Comparison of ENCODE assay signal across 22 cellular contexts in the genomic region with DNA sequence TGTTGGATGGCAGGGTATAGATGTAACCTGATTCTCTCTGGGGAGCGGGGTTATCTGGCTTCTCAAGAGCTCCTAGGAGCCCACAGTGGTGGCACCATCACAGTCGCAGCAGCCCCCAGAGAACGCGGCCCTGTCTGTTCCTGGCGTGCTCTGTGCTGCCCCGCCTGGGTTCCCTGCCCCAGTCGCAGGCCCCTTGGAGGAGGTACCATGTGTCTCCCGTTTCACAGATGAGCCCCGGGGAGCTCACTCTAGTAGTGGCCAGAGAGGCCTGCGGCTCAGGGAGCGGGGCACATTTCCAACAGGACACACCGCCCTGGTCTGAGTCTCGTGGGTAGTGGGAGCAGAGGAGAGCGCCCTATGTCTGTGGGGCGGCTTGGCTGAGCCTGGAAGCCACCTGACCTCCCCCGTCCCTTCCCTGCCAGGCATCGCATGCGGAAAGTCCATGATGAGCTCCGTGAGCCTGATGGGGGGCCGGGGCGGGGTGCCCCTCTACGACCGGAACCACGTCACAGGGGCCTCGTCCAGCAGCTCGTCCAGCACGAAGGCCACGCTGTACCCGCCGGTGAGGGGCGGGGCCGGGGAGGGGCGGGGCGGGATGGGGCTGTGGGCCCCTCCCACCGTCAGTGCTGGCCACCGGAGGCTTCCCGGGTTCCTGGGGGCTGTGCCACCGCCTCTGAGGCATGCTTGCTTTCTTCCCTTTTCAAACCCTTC. TPM values are rescaled to one million over a fixed set of nuclear protein-coding genes. Genes with fewer than 3 reads are reported as not detected.
DNase-seq lines count a peak whose midpoint lies in the region; ATAC-seq, FAIRE-seq and TF ChIP-seq lines count a peak whose summit lies in the region.
"Had no signal": no experiment of that assay in that cellular context is flagged by ENCODE, and none has a peak within 500 bp of the region (broad histone marks: within the 10 kb centered on the region; RNA-seq: fewer than 3 reads in every experiment).

No MANE protein-coding gene starts in this region.

- no peak for ATAC-seq in activated naive CD4-positive, alpha-beta T cell treated with anti-CD3 and anti-CD28 coated beads, Interleukin-2, amount 50 U/mL, for 72 hours
- ATAC-seq: effector memory CD8-positive, alpha-beta T cell; PC-3 had no signal

- peaks cover 61% of the 10 kb centered on the region for H3K4me1 Mint-ChIP-seq in osteocyte (ENCODE audit: unreplicated experiment)
- H3K4me1 Mint-ChIP-seq in activated T-helper 1 cell treated with anti-CD3 and anti-CD28 coated beads, Interleukin-12 subunit alpha, Interleukin-12 subunit beta, Interleukin-2, Interleukin-4 antibody, amounts not matched to agents 30 ng/mL and 10 ng/mL and 1 ng/mL, durations not matched to agents 14 hours and 24 hours and 36 hours (ENCODE audit: low read depth): peaks cover 6% of the 10 kb centered on the region
- peaks cover 5% of the 10 kb centered on the region for H3K4me1 Mint-ChIP-seq in mesothelial cell of epicardium
- H3K4me1 Mint-ChIP-seq: CD8-positive, alpha-beta memory T cell had no signal

- no peak for FAIRE-seq in HTR-8/SVneo (lab: Jason Lieb, UNC)

- peaks cover 80% of the 10 kb centered on the region for H3K36me3 ChIP-seq in BLaER1
- H3K36me3 ChIP-seq in SK-N-MC (ENCODE audit: insufficient read depth, low read length): peaks cover 21% of the 10 kb centered on the region

- 0 out of 2 replicates have a peak overlapping the region, but pooled peaks have one; percentile 1 for H3K4me3 ChIP-seq in BLaER1
- peak overlapping the region; percentile 58; the same call in 1 of the 2 replicates for H3K4me3 ChIP-seq in SK-N-MC
- no peak overlapping the region for H3K4me3 ChIP-seq in foreskin fibroblast (ENCODE audit: low read depth in 1 of 2, low read length in 2 of 2)

- H3K27ac ChIP-seq in BLaER1 (peak overlapping the region; percentile 77), SK-N-MC (peak overlapping the region; percentile 93)
- H3K27ac ChIP-seq: HL-60 had no signal

- H3K27me3 Mint-ChIP-seq in osteocyte (ENCODE audit: unreplicated experiment): no peaks in the 10 kb centered on the region
- H3K27me3 Mint-ChIP-seq in activated T-helper 1 cell treated with anti-CD3 and anti-CD28 coated beads, Interleukin-12 subunit alpha, Interleukin-12 subunit beta, Interleukin-2, Interleukin-4 antibody, amounts not matched to agents 30 ng/mL and 10 ng/mL and 1 ng/mL, durations not matched to agents 14 hours and 24 hours and 36 hours (ENCODE audit: insufficient read depth): no peaks in the 10 kb centered on the region
- H3K27me3 Mint-ChIP-seq in mesothelial cell of epicardium (ENCODE audit: low read depth): no peaks in the 10 kb centered on the region
- H3K27me3 Mint-ChIP-seq: effector memory CD8-positive, alpha-beta T cell had no signal

- peak overlapping the region; percentile 44 for H3K4me3 Mint-ChIP-seq in osteocyte (ENCODE audit: unreplicated experiment)
- H3K4me3 Mint-ChIP-seq in activated T-helper 1 cell treated with anti-CD3 and anti-CD28 coated beads, Interleukin-12 subunit alpha, Interleukin-12 subunit beta, Interleukin-2, Interleukin-4 antibody, amounts not matched to agents 30 ng/mL and 10 ng/mL and 1 ng/mL, durations not matched to agents 14 hours and 24 hours and 36 hours: no peak overlapping the region
- H3K4me3 Mint-ChIP-seq in mesothelial cell of epicardium: no peak overlapping the region
- H3K4me3 Mint-ChIP-seq: CD8-positive, alpha-beta memory T cell; effector memory CD8-positive, alpha-beta T cell had no signal

- H3K4me1 ChIP-seq in BLaER1: peaks cover 93% of the 10 kb centered on the region

- peaks cover 29% of the 10 kb centered on the region for H3K36me3 Mint-ChIP-seq in osteocyte (ENCODE audit: unreplicated experiment)
- no peaks in the 10 kb centered on the region for H3K36me3 Mint-ChIP-seq in activated T-helper 1 cell treated with anti-CD3 and anti-CD28 coated beads, Interleukin-12 subunit alpha, Interleukin-12 subunit beta, Interleukin-2, Interleukin-4 antibody, amounts not matched to agents 30 ng/mL and 10 ng/mL and 1 ng/mL, durations not matched to agents 14 hours and 24 hours and 36 hours (ENCODE audit: low read depth)
- peaks cover 31% of the 10 kb centered on the region for H3K36me3 Mint-ChIP-seq in mesothelial cell of epicardium
- H3K36me3 Mint-ChIP-seq in activated naive CD4-positive, alpha-beta T cell treated with anti-CD3 and anti-CD28 coated beads, Interleukin-2, amount 50 U/mL, for 72 hours: no peaks in the 10 kb centered on the region
- H3K36me3 Mint-ChIP-seq: CD8-positive, alpha-beta memory T cell had no signal

- H3K9me3 Mint-ChIP-seq in osteocyte (ENCODE audit: unreplicated experiment) (no peaks in the 10 kb centered on the region), mesothelial cell of epicardium (no peaks in the 10 kb centered on the region)
- no peaks in the 10 kb centered on the region for H3K9me3 Mint-ChIP-seq in activated T-helper 1 cell treated with anti-CD3 and anti-CD28 coated beads, Interleukin-12 subunit alpha, Interleukin-12 subunit beta, Interleukin-2, Interleukin-4 antibody, amounts not matched to agents 30 ng/mL and 10 ng/mL and 1 ng/mL, durations not matched to agents 14 hours and 24 hours and 36 hours
- H3K9me3 Mint-ChIP-seq in activated naive CD4-positive, alpha-beta T cell treated with anti-CD3 and anti-CD28 coated beads, Interleukin-2, amount 50 U/mL, for 72 hours: no peaks in the 10 kb centered on the region
- H3K9me3 Mint-ChIP-seq: CD8-positive, alpha-beta memory T cell; effector memory CD8-positive, alpha-beta T cell had no signal

- DNase-seq in SK-N-MC (ENCODE audit: low read depth, low spot score) (no peak), foreskin fibroblast (peak; percentile 26 to 53), osteocyte (ENCODE audit: extremely low spot score, unreplicated experiment) (peak; percentile 82), mesothelial cell of epicardium (ENCODE audit: low spot score in 2 of 2, unreplicated experiment in 2 of 2) (no peak), HTR-8/SVneo (ENCODE audit: insufficient read length, low spot score) (no peak)
- no peak for DNase-seq in activated T-helper 1 cell treated with anti-CD3 and anti-CD28 coated beads, Interleukin-12 subunit alpha, Interleukin-12 subunit beta, Interleukin-2, Interleukin-4 antibody, amounts not matched to agents 30 ng/mL and 10 ng/mL and 1 ng/mL, durations not matched to agents 14 hours and 24 hours and 36 hours (ENCODE audit: low spot score)
- DNase-seq in activated naive CD4-positive, alpha-beta T cell treated with anti-CD3 and anti-CD28 coated beads, Interleukin-2, amount 50 U/mL, for 72 hours (ENCODE audit: low spot score in 2 of 2): no peak
- DNase-seq: activated CD4-positive, alpha-beta T cell treated with anti-CD3 and anti-CD28 coated beads for 1 hour; CD8-positive, alpha-beta memory T cell; central memory CD4-positive, alpha-beta T cell; effector memory CD8-positive, alpha-beta T cell; EL; HCEC 1CT; hippocampal formation; MV-4-11; NCI-H748 treated with DMSO at 0.1 percent for 48 hours; PC-3; stimulated activated naive CD4-positive, alpha-beta T cell treated with Interleukin-2 at 50 U/mL for 16 hours; T-helper 9 cell; trophoblast cell had no signal

- H3K9ac ChIP-seq in BLaER1 (peak overlapping the region; percentile 41), SK-N-MC (ENCODE audit: insufficient read length) (no peak overlapping the region)

- TF ChIP-seq CTCF in foreskin fibroblast (IDR thresholded peaks at IDR 0.05; ENCODE audit: low read depth, low read length) (no peak), osteocyte (IDR thresholded peaks at IDR 0.05) (no peak), mesothelial cell of epicardium (IDR thresholded peaks at IDR 0.05; ENCODE audit: unreplicated experiment) (no peak)

- H4K20me1 ChIP-seq in BLaER1: peaks cover 82% of the 10 kb centered on the region

- H3K9me3 ChIP-seq in BLaER1 (no peaks in the 10 kb centered on the region), SK-N-MC (ENCODE audit: low read depth, low read length) (no peaks in the 10 kb centered on the region)

- intact Hi-C loops in activated T-helper 1 cell treated with anti-CD3 and anti-CD28 coated beads, Interleukin-12 subunit alpha, Interleukin-12 subunit beta, Interleukin-2, Interleukin-4 antibody, amounts not matched to agents 30 ng/mL and 10 ng/mL and 1 ng/mL, durations not matched to agents 14 hours and 24 hours and 36 hours (cut with micrococcal nuclease): no loop called here

- no peaks in the 10 kb centered on the region for H3K27me3 ChIP-seq in BLaER1

- peak overlapping the region; percentile 88 for H3K4me2 ChIP-seq in BLaER1

- H3K27ac Mint-ChIP-seq in osteocyte (ENCODE audit: unreplicated experiment): peak overlapping the region; percentile 92
- no peak overlapping the region for H3K27ac Mint-ChIP-seq in activated T-helper 1 cell treated with anti-CD3 and anti-CD28 coated beads, Interleukin-12 subunit alpha, Interleukin-12 subunit beta, Interleukin-2, Interleukin-4 antibody, amounts not matched to agents 30 ng/mL and 10 ng/mL and 1 ng/mL, durations not matched to agents 14 hours and 24 hours and 36 hours
- no peak overlapping the region for H3K27ac Mint-ChIP-seq in mesothelial cell of epicardium
- H3K27ac Mint-ChIP-seq in activated naive CD4-positive, alpha-beta T cell treated with anti-CD3 and anti-CD28 coated beads, Interleukin-2, amount 50 U/mL, for 72 hours: no peak overlapping the region
- H3K27ac Mint-ChIP-seq: effector memory CD8-positive, alpha-beta T cell had no signal

RNA-seq across cellular contexts. Expression of a gene that starts 21.0 kb away (rescaled TPM):
- total RNA-seq in osteocyte (86.6 and 87.8 TPM in 2 replicates), mesothelial cell of epicardium (133 to 141 TPM (median 137 TPM) in 3 replicates)
- total RNA-seq in activated T-helper 1 cell treated with anti-CD3 and anti-CD28 coated beads, Interleukin-12 subunit alpha, Interleukin-12 subunit beta, Interleukin-2, Interleukin-4 antibody, amounts not matched to agents 30 ng/mL and 10 ng/mL and 1 ng/mL, durations not matched to agents 14 hours and 24 hours and 36 hours: 142 and 157 TPM in 2 replicates
- total RNA-seq in activated naive CD4-positive, alpha-beta T cell treated with anti-CD3 and anti-CD28 coated beads, Interleukin-2, amount 50 U/mL, for 72 hours: 100 to 1,000 TPM; 118 to 149 TPM

Comparison
In these comparisons a context has a peak if more than half of its experiments do, and no peak if none do; other contexts are left out.
1. H3K4me3 ChIP-seq: peak in BLaER1 (single experiment) and SK-N-MC (single experiment); none in foreskin fibroblast (0 of 2).
2. DNase-seq: peak in foreskin fibroblast (2 of 2) and osteocyte (single experiment); none in SK-N-MC (single experiment), activated T-helper 1 cell treated with anti-CD3 and anti-CD28 coated beads, Interleukin-12 subunit alpha, Interleukin-12 subunit beta, Interleukin-2, Interleukin-4 antibody, amounts not matched to agents 30 ng/mL and 10 ng/mL and 1 ng/mL, durations not matched to agents 14 hours and 24 hours and 36 hours (single experiment), mesothelial cell of epicardium (0 of 2), activated naive CD4-positive, alpha-beta T cell treated with anti-CD3 and anti-CD28 coated beads, Interleukin-2, amount 50 U/mL, for 72 hours (0 of 2) and HTR-8/SVneo (single experiment).